In genomic region chr17:17303010-17303846, GRCh38 we compare ENCODE assay signal across 8 cellular contexts. TPM values are rescaled to one million over a fixed set of nuclear protein-coding genes. Genes with fewer than 3 reads are reported as not detected.
DNase-seq lines count a peak whose midpoint lies in the region; ATAC-seq and TF ChIP-seq lines count a peak whose summit lies in the region.

Gene NT5M, plus strand, starts transcription at chr17:17303373. Its CDS starts 178 bp downstream, at chr17:17303551.

- peak; percentile 55 for ATAC-seq in GM23338
- ATAC-seq in T-helper 17 cell: peak; percentile 71
- no peak for ATAC-seq in GM18870 (IDR thresholded peaks at IDR 0.05; ENCODE audit: unreplicated experiment)

- H3K4me1 ChIP-seq in DOHH2 (ENCODE audit: control insufficient read depth, low read length) (peaks cover 54% of the 10 kb centered on the region), GM23338 (ENCODE audit: insufficient read depth) (peaks cover 23% of the 10 kb centered on the region), hepatocyte (ENCODE audit: insufficient read depth) (peaks cover 5% of the 10 kb centered on the region)

- H3K36me3 ChIP-seq in DOHH2 (ENCODE audit: control insufficient read depth, low read length) (peaks cover 6% of the 10 kb centered on the region), GM23338 (ENCODE audit: insufficient read depth) (no peaks in the 10 kb centered on the region), hepatocyte (replicated peaks; ENCODE audit: insufficient read depth, low read depth) (no peaks in the 10 kb centered on the region)

- 0 out of 3 replicates have a peak, but pooled peaks cover 4% of the 10 kb centered on the region for H3K36me3 Mint-ChIP-seq in GM23338 (ENCODE audit: low read depth)
- H3K36me3 Mint-ChIP-seq in T-helper 17 cell (ENCODE audit: low read depth): no peaks in the 10 kb centered on the region

- H3K4me3 Mint-ChIP-seq in GM23338: peak within 1 kb of the TSS; percentile 92
- peak within 1 kb of the TSS; percentile 88 for H3K4me3 Mint-ChIP-seq in T-helper 17 cell

- H3F3A ChIP-seq in DOHH2 (ENCODE audit: control insufficient read depth, insufficient read depth) (peaks cover 6% of the 10 kb centered on the region), GM23338 (replicated peaks; ENCODE audit: low read depth) (peaks cover 9% of the 10 kb centered on the region)

- 2% methylated on average over 44 of the region's 107 CpGs for WGBS in hepatocyte (ENCODE audit: low lambda C conversion rate, missing lambda C conversion rate)

- H3K9me3 ChIP-seq in DOHH2 (ENCODE audit: control insufficient read depth, insufficient read depth, low read length): no peaks in the 10 kb centered on the region
- H3K9me3 ChIP-seq in T-helper 17 cell (ENCODE audit: control insufficient read depth, low read length, poor library complexity, severe bottlenecking): no peaks in the 10 kb centered on the region
- H3K9me3 ChIP-seq in hepatocyte (ENCODE audit: low read depth): no peaks in the 10 kb centered on the region

- DNase-seq in GM23338 (ENCODE audit: low spot score): peak; percentile 90
- DNase-seq in NCI-H1092 (lab: John Stamatoyannopoulos, UW): peak; percentile 55
- peak; percentile 41 to 67 (median 54) for DNase-seq in T-helper 17 cell
- DNase-seq in anterior cingulate cortex (lab: John Stamatoyannopoulos, UW): peak in 54 of 58 donors; percentile 28 to 84 (median 62)
- peak; percentile 88 for DNase-seq in hepatocyte (ENCODE audit: low spot score)
- peak; percentile 6 for DNase-seq in renal cortical epithelial cell (ENCODE audit: low read depth)

- peak within 1 kb of the TSS; percentile 87 for H3K4me3 ChIP-seq in DOHH2 (ENCODE audit: low read length)
- peak within 1 kb of the TSS; percentile 78 for H3K4me3 ChIP-seq in GM23338
- H3K4me3 ChIP-seq in hepatocyte: peak within 1 kb of the TSS; percentile 63

- peak within 1 kb of the TSS; percentile 92 for H3K27ac Mint-ChIP-seq in GM23338
- peak within 1 kb of the TSS; percentile 51 for H3K27ac Mint-ChIP-seq in T-helper 17 cell

- no peaks in the 10 kb centered on the region for H4K20me1 ChIP-seq in DOHH2 (ENCODE audit: control insufficient read depth, insufficient read depth, low read depth, low read length)
- no peaks in the 10 kb centered on the region for H4K20me1 ChIP-seq in GM23338 (replicated peaks; ENCODE audit: insufficient read depth)
- no peaks in the 10 kb centered on the region for H4K20me1 ChIP-seq in hepatocyte (ENCODE audit: insufficient read depth, poor library complexity, severe bottlenecking)

- peak within 1 kb of the TSS; percentile 96 for H3K4me2 ChIP-seq in DOHH2 (ENCODE audit: low read length)
- peak within 1 kb of the TSS; percentile 86 for H3K4me2 ChIP-seq in GM23338
- peak within 1 kb of the TSS; percentile 92 for H3K4me2 ChIP-seq in hepatocyte

- no peaks in the 10 kb centered on the region for H3K9me3 Mint-ChIP-seq in GM23338

- no peaks in the 10 kb centered on the region for H3K27me3 ChIP-seq in DOHH2 (ENCODE audit: control insufficient read depth, low read length)
- H3K27me3 ChIP-seq in GM23338 (ENCODE audit: insufficient read depth): peaks cover 12% of the 10 kb centered on the region
- no peaks in the 10 kb centered on the region for H3K27me3 ChIP-seq in hepatocyte

- H3K4me1 Mint-ChIP-seq in GM23338: peaks cover 23% of the 10 kb centered on the region
- peaks cover 18% of the 10 kb centered on the region for H3K4me1 Mint-ChIP-seq in T-helper 17 cell

- H3K27me3 Mint-ChIP-seq in GM23338 (ENCODE audit: insufficient read depth, low read depth, poor library complexity): peaks cover 11% of the 10 kb centered on the region
- no peaks in the 10 kb centered on the region for H3K27me3 Mint-ChIP-seq in T-helper 17 cell

- H3K27ac ChIP-seq in DOHH2 (ENCODE audit: low read depth, low read length) (peak within 1 kb of the TSS; percentile 38), GM23338 (ENCODE audit: low read depth) (peak within 1 kb of the TSS; percentile 66; the same call in 1 of the 2 replicates), hepatocyte (peak within 1 kb of the TSS; percentile 65)

- peak within 1 kb of the TSS; percentile 98 for H2AFZ ChIP-seq in GM23338
- H2AFZ ChIP-seq in hepatocyte: peak within 1 kb of the TSS; percentile 86

- H3K9me2 ChIP-seq in DOHH2 (replicated peaks; ENCODE audit: control insufficient read depth, low read length): no peaks in the 10 kb centered on the region
- no peaks in the 10 kb centered on the region for H3K9me2 ChIP-seq in GM23338 (ENCODE audit: insufficient read depth)
- H3K9me2 ChIP-seq in hepatocyte (replicated peaks; ENCODE audit: insufficient read depth): no peaks in the 10 kb centered on the region

- TF ChIP-seq CTCF in DOHH2 (IDR thresholded peaks at IDR 0.05; ENCODE audit: low read depth, low read length, poor library complexity, severe bottlenecking): no peak
- no peak for TF ChIP-seq CTCF in GM23338 (conservative IDR thresholded peaks at IDR 0.05; ENCODE audit: low read depth in 2 of 2)
- no peak for TF ChIP-seq CTCF in hepatocyte (IDR thresholded peaks at IDR 0.05; ENCODE audit: poor library complexity)

- H3K79me2 ChIP-seq in DOHH2 (ENCODE audit: control insufficient read depth, low read length) (peaks cover 15% of the 10 kb centered on the region), GM23338 (replicated peaks; ENCODE audit: insufficient read depth) (no peaks in the 10 kb centered on the region; the same call in 1 of the 2 replicates), hepatocyte (no peaks in the 10 kb centered on the region)

TF ChIP-seq in GM23338, 12 proteins besides CTCF, POLR2A, EP300 and RAD21 (continues in another document):
- TF ChIP-seq NANOG (IDR thresholded peaks at IDR 0.05; ENCODE audit: borderline replicate concordance) (no peak), STAT1 (IDR thresholded peaks at IDR 0.05; ENCODE audit: unreplicated experiment) (no peak), REST (IDR thresholded peaks at IDR 0.05; ENCODE audit: unreplicated experiment) (no peak)

RNA-seq across cellular contexts. Expression of gene NT5M, which starts in this region (rescaled TPM):
- 10.6 and 14.7 TPM in 2 replicates for total RNA-seq in GM23338 (2014; rRNA removed; shearing (Covaris generic))
- polyA plus RNA-seq in GM23338 (2016; fragmentation: Nextera tagmentation; extraction: Ambion mirVana): 6.0 and 6.1 TPM in 2 replicates
- total RNA-seq in T-helper 17 cell: 10 to 100 TPM in 1 of 2 donors, 1 to 10 TPM in 1; 2.5 to 24.0 TPM
- total RNA-seq in hepatocyte: 2.6 and 3.4 TPM in 2 replicates
- 3.3 and 3.5 TPM in 2 replicates for polyA plus RNA-seq in hepatocyte
- 0.94 TPM in 1 of 2 replicates, not detected in the other for total RNA-seq in renal cortical epithelial cell

Comparison
In these comparisons a context has a peak if more than half of its experiments do, and no peak if none do; other contexts are left out.
1. Peak in DNase-seq in renal cortical epithelial cell; RNA of the gene not detected or under 1 TPM.
2. DNase-seq: peak in every context shown above with its lines; median percentile 90 in GM23338; 88 in hepatocyte; 62 in anterior cingulate cortex; 55 in NCI-H1092; 54 in T-helper 17 cell; 6 in renal cortical epithelial cell.